18 cellular contexts compared by ENCODE assay signal in the genomic region with DNA sequence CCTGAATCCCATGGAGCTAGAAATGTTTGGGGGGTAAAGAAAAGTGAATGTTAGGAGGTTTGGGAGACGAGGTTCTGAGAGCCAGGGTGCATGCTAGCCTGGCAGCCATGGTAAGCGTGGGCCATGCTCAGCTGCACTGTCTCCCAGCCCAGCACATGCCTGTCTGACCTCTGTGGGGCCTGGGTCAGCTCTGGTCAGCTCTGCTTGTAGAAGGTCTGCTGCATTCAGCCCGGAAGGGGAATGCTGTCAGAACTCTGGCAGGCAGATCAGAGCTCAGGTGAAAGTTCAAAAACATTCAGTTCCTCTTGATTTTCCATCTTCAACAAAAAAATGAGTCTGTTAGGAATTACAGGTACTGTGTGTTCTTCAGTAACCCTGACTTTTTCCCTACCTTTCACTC. TPM values are rescaled to one million over a fixed set of nuclear protein-coding genes. Genes with fewer than 3 reads are reported as not detected.
DNase-seq lines count a peak whose midpoint lies in the region; ATAC-seq and TF ChIP-seq lines count a peak whose summit lies in the region.
"Had no signal": no experiment of that assay in that cellular context is flagged by ENCODE, and none has a peak within 500 bp of the region (broad histone marks: within the 10 kb centered on the region; RNA-seq: fewer than 3 reads in every experiment).

No MANE protein-coding gene starts in this region.

- no peaks in the 10 kb centered on the region for H3K4me1 Mint-ChIP-seq in activated CD4-positive, alpha-beta T cell treated with anti-CD3 and anti-CD28 coated beads for 36 hours
- H3K4me1 Mint-ChIP-seq: CD4-positive, CD25-positive, alpha-beta regulatory T cell had no signal

- no peak for TF ChIP-seq RAD21 in liver (IDR thresholded peaks at IDR 0.05)

- H3K27ac ChIP-seq in VCaP (peak overlapping the region; percentile 9; the same call in 1 of the 2 replicates), liver (ENCODE audit: low read depth in 1 of 2, low read length in 2 of 2) (peak overlapping the region in 1 of 2 donors; percentile 28), upper lobe of right lung (no peak overlapping the region)
- H3K27ac ChIP-seq: 22Rv1; BLaER1 treated with 17β-estradiol and CSF1 and Interleukin-3, amounts not matched to agents 10 nM and 100 nM had no signal

- peaks cover 37% of the 10 kb centered on the region for H3K36me3 Mint-ChIP-seq in activated CD4-positive, alpha-beta T cell treated with anti-CD3 and anti-CD28 coated beads for 36 hours (ENCODE audit: low read depth)

- H3K36me3 ChIP-seq in liver (ENCODE audit: control insufficient read depth in 4 of 4, insufficient read depth in 3 of 4, low read depth in 1 of 4, low read length in 3 of 4): peaks cover 0 to 25% (median 18%) of the 10 kb centered on the region in 4 donors
- H3K36me3 ChIP-seq in upper lobe of right lung: peaks cover 57% of the 10 kb centered on the region

- H3K27me3 ChIP-seq in liver (ENCODE audit: control insufficient read depth in 4 of 4, insufficient read depth in 4 of 4, low read length in 3 of 4): no peaks in the 10 kb centered on the region
- no peaks in the 10 kb centered on the region for H3K27me3 ChIP-seq in upper lobe of right lung
- H3K27me3 ChIP-seq: BLaER1 treated with 17β-estradiol and CSF1 and Interleukin-3, amounts not matched to agents 10 nM and 100 nM had no signal

- CTCF ChIA-PET in activated CD4-positive, alpha-beta T cell treated with anti-CD3 and anti-CD28 coated beads for 36 hours (lab: Charles Lee): interaction anchor here (2.8 kb wide), 1 partner anchor 16 kb away, joined by 12 read pairs; no protein-coding TSS in a partner anchor

- intact Hi-C loops in activated CD4-positive, alpha-beta T cell treated with anti-CD3 and anti-CD28 coated beads for 36 hours (cut with DNase I, micrococcal nuclease): no loop called here
- intact Hi-C loops in upper lobe of right lung (cut with DNase I): no loop called here

- peaks cover 5 to 32% (median 17%) of the 10 kb centered on the region in 4 donors for H3K4me1 ChIP-seq in liver (ENCODE audit: control insufficient read depth in 4 of 4, insufficient read depth in 4 of 4, low read length in 3 of 4)
- H3K4me1 ChIP-seq in upper lobe of right lung: peaks cover 4% of the 10 kb centered on the region
- H3K4me1 ChIP-seq: BLaER1 treated with 17β-estradiol and CSF1 and Interleukin-3, amounts not matched to agents 10 nM and 100 nM; HAP-1 had no signal

- no peaks in the 10 kb centered on the region for H3K27me3 Mint-ChIP-seq in activated CD4-positive, alpha-beta T cell treated with anti-CD3 and anti-CD28 coated beads for 36 hours
- H3K27me3 Mint-ChIP-seq: CD4-positive, CD25-positive, alpha-beta regulatory T cell had no signal

- H3K4me3 ChIP-seq in liver (ENCODE audit: low read depth in 1 of 3, low read length in 3 of 3) (no peak overlapping the region), upper lobe of right lung (no peak overlapping the region)
- H3K4me3 ChIP-seq: BLaER1 treated with 17β-estradiol and CSF1 and Interleukin-3, amounts not matched to agents 10 nM and 100 nM; HAP-1 had no signal

- no peak overlapping the region for H3K9ac ChIP-seq in liver (ENCODE audit: low read depth in 1 of 2, low read length in 2 of 2)
- H3K9ac ChIP-seq: BLaER1 treated with 17β-estradiol and CSF1 and Interleukin-3, amounts not matched to agents 10 nM and 100 nM had no signal

- H3K9me3 ChIP-seq in liver (ENCODE audit: control insufficient read depth in 4 of 4, low read length in 3 of 4) (no peaks in the 10 kb centered on the region), upper lobe of right lung (no peaks in the 10 kb centered on the region)
- H3K9me3 ChIP-seq: BLaER1 treated with 17β-estradiol and CSF1 and Interleukin-3, amounts not matched to agents 10 nM and 100 nM; HAP-1 had no signal

- POLR2A ChIA-PET in activated CD4-positive, alpha-beta T cell treated with anti-CD3 and anti-CD28 coated beads for 36 hours (lab: Charles Lee): interaction anchor here (0.6 kb wide), 2 partner anchors 23 to 256 kb away, joined by 3 to 5 read pairs; no protein-coding TSS in a partner anchor

- peak overlapping the region; percentile 17 for H3K27ac Mint-ChIP-seq in activated CD4-positive, alpha-beta T cell treated with anti-CD3 and anti-CD28 coated beads for 36 hours
- H3K27ac Mint-ChIP-seq: HFFc6 had no signal

- 43% methylated on average over 3 of the region's 3 CpGs for WGBS in liver

- TF ChIP-seq CTCF in VCaP (conservative IDR thresholded peaks at IDR 0.05) (no peak), liver (IDR thresholded peaks at IDR 0.05; ENCODE audit: low read depth, low read length, missing input control) (no peak), upper lobe of right lung (IDR thresholded peaks at IDR 0.05) (no peak)

- no peaks in the 10 kb centered on the region for H3K9me3 Mint-ChIP-seq in activated CD4-positive, alpha-beta T cell treated with anti-CD3 and anti-CD28 coated beads for 36 hours (ENCODE audit: low read depth)
- H3K9me3 Mint-ChIP-seq: CD4-positive, CD25-positive, alpha-beta regulatory T cell; HFFc6 had no signal

- H3K4me3 Mint-ChIP-seq in activated CD4-positive, alpha-beta T cell treated with anti-CD3 and anti-CD28 coated beads for 36 hours: no peak overlapping the region
- H3K4me3 Mint-ChIP-seq: CD4-positive, CD25-positive, alpha-beta regulatory T cell; HFFc6 had no signal

- no peak for DNase-seq in activated CD4-positive, alpha-beta T cell treated with anti-CD3 and anti-CD28 coated beads for 36 hours
- DNase-seq in activated CD4-positive, alpha-beta T cell treated with anti-CD3 and anti-CD28 coated beads, Interleukin-2, amount 50 U/mL, for 1 hour: no peak
- DNase-seq in upper lobe of right lung: peak; percentile 19
- no peak for DNase-seq in A172 (ENCODE audit: low spot score)
- DNase-seq in DMS114 treated with DMSO at 0.1 percent for 48 hours (lab: John Stamatoyannopoulos, UW; ENCODE audit: unreplicated experiment): no peak
- no peak for DNase-seq in COR-L47 (lab: John Stamatoyannopoulos, UW)
- DNase-seq: ACHN; CD4-positive, CD25-positive, alpha-beta regulatory T cell; DND-41; GF-D8; HFFc6 had no signal

- ATAC-seq in activated CD4-positive, alpha-beta T cell treated with anti-CD3 and anti-CD28 coated beads for 36 hours: no peak
- no peak for ATAC-seq in upper lobe of right lung

TF ChIP-seq in liver, 16 proteins besides CTCF, POLR2A, EP300 and RAD21 (continues in another document):
- TF ChIP-seq EGR1 (IDR thresholded peaks at IDR 0.05; ENCODE audit: low read depth in 2 of 2) (no peak), SP1 (IDR thresholded peaks at IDR 0.05) (peak; percentile 74), HNF4A (conservative IDR thresholded peaks at IDR 0.05) (peak; percentile 34 to 54), TAF1 (conservative IDR thresholded peaks at IDR 0.05) (no peak), GABPA (IDR thresholded peaks at IDR 0.05 in 1 of 2, conservative IDR thresholded peaks at IDR 0.05 in 1 of 2) (no peak), HNF4G (IDR thresholded peaks at IDR 0.05) (no peak), MAX (IDR thresholded peaks at IDR 0.05) (peak; percentile 21), FOXA1 (IDR thresholded peaks at IDR 0.05) (no peak), ZBTB33 (IDR thresholded peaks at IDR 0.05) (no peak), RXRA (IDR thresholded peaks at IDR 0.05) (peak; percentile 60 to 88), FOXA2 (IDR thresholded peaks at IDR 0.05) (no peak), YY1 (IDR thresholded peaks at IDR 0.05) (no peak)

RNA-seq across cellular contexts. Expression of gene GNRH2, which starts 5.8 kb away (rescaled TPM):
- 1 to 10 TPM; 8.0 to 8.3 TPM for total RNA-seq in activated CD4-positive, alpha-beta T cell treated with anti-CD3 and anti-CD28 coated beads for 36 hours
- total RNA-seq in liver (under 1 TPM in 1 of 2 donors, not detected in 1; 0.25 TPM), upper lobe of right lung (not detected)
- polyA plus RNA-seq in liver: under 1 TPM; 0.44 to 0.58 TPM
- not detected in 2 replicates for total RNA-seq in A172 (2014; rRNA removed; shearing (Covaris generic))
- total RNA-seq: HT1080 had no signal
- polyA plus RNA-seq: CD4-positive, CD25-positive, alpha-beta regulatory T cell had no signal

RNA-seq across cellular contexts. Expression of gene MRPS26, which starts 8.2 kb away (rescaled TPM):
- 100 to 1,000 TPM; 107 to 153 TPM for total RNA-seq in activated CD4-positive, alpha-beta T cell treated with anti-CD3 and anti-CD28 coated beads for 36 hours
- total RNA-seq in liver (10 to 100 TPM; 26.9 to 29.1 TPM), upper lobe of right lung (32.0 TPM)
- polyA plus RNA-seq in liver: 10 to 100 TPM; 51.5 to 65.2 TPM
- total RNA-seq in A172 (2014; rRNA removed; shearing (Covaris generic)): 98.6 and 101 TPM in 2 replicates

RNA-seq across cellular contexts. Expression of gene OXT, which starts 33.8 kb away (rescaled TPM):
- total RNA-seq in activated CD4-positive, alpha-beta T cell treated with anti-CD3 and anti-CD28 coated beads for 36 hours: under 1 TPM in 1 of 2 experiments, not detected in 1; 0.40 TPM
- 1 to 10 TPM in 1 of 2 donors, under 1 TPM in 1; 0.75 to 6.5 TPM for total RNA-seq in liver
- 10 to 100 TPM in 1 of 2 donors, 1 to 10 TPM in 1; 2.0 to 41.6 TPM for polyA plus RNA-seq in liver
- total RNA-seq in upper lobe of right lung: not detected
- not detected in 2 replicates for total RNA-seq in A172 (2014; rRNA removed; shearing (Covaris generic))
- total RNA-seq: CD4-positive, CD25-positive, alpha-beta regulatory T cell; H1; HFFc6; HT1080 had no signal
- polyA plus RNA-seq: H1 had no signal

RNA-seq across cellular contexts. Expression of gene AVP, which starts 46.9 kb away (rescaled TPM):
- not detected for total RNA-seq in activated CD4-positive, alpha-beta T cell treated with anti-CD3 and anti-CD28 coated beads for 36 hours
- total RNA-seq in liver (not detected), upper lobe of right lung (not detected)
- 1 to 10 TPM in 1 of 2 donors, not detected in 1; 2.5 TPM for polyA plus RNA-seq in liver
- not detected in 2 replicates for total RNA-seq in A172 (2014; rRNA removed; shearing (Covaris generic))
- total RNA-seq: H1, HFFc6, HT1080 had no signal
- polyA plus RNA-seq: CD4-positive, CD25-positive, alpha-beta regulatory T cell had no signal
